Comparison of ENCODE assay signal across 15 cellular contexts in genomic region chr22:48369789-48370507, GRCh38.
DNase-seq lines count a peak whose midpoint lies in the region; ATAC-seq and TF ChIP-seq lines count a peak whose summit lies in the region.
"Had no signal": no experiment of that assay in that cellular context is flagged by ENCODE, and none has a peak within 500 bp of the region (broad histone marks: within the 10 kb centered on the region; RNA-seq: fewer than 3 reads in every experiment).

No MANE protein-coding gene starts in this region.

- H3F3A ChIP-seq in smooth muscle cell (ENCODE audit: low read depth): no peaks in the 10 kb centered on the region

- H3K4me1 ChIP-seq in smooth muscle cell (ENCODE audit: low read depth): peaks cover 11% of the 10 kb centered on the region
- H3K4me1 ChIP-seq: right atrium auricular region had no signal

- no peak overlapping the region for H3K9ac ChIP-seq in smooth muscle cell (ENCODE audit: low read depth)

- no peak overlapping the region for H3K27ac ChIP-seq in smooth muscle cell (ENCODE audit: low read depth)
- H3K27ac ChIP-seq: HL-60, right atrium auricular region had no signal

- H2AFZ ChIP-seq in smooth muscle cell (ENCODE audit: low read depth): no peak overlapping the region

- no peaks in the 10 kb centered on the region for H3K9me3 ChIP-seq in smooth muscle cell (replicated peaks; ENCODE audit: low read depth)
- H3K9me3 ChIP-seq: right atrium auricular region had no signal

- H3K79me2 ChIP-seq in smooth muscle cell (ENCODE audit: low read depth): no peaks in the 10 kb centered on the region

- H3K27me3 ChIP-seq in H7 (ENCODE audit: control insufficient read depth, insufficient read depth, low read length) (no peaks in the 10 kb centered on the region; the same call in 1 of the 2 replicates), smooth muscle cell (ENCODE audit: low read depth) (peaks cover 2% of the 10 kb centered on the region)
- H3K27me3 ChIP-seq: right atrium auricular region had no signal

- peak overlapping the region; percentile 33 for H3K4me2 ChIP-seq in smooth muscle cell

- intact Hi-C loops in left colon (cut with DNase I, micrococcal nuclease): no loop called here

- peak; percentile 77 for DNase-seq in H7
- DNase-seq in NCI-H510A treated with DMSO at 0.1 percent for 48 hours (lab: John Stamatoyannopoulos, UW): peak; percentile 57
- peak in 1 of 2 donors; percentile 32 for DNase-seq in left colon
- no peak for DNase-seq in smooth muscle cell (lab: John Stamatoyannopoulos, UW; ENCODE audit: unreplicated experiment)
- DNase-seq in stimulated activated naive CD8-positive, alpha-beta T cell treated with anti-CD3 and anti-CD28 coated beads, Interleukin-15, Interleukin-2, amounts not matched to agents 100 U/mL and 50 U/mL, for 24 hours: no peak
- no peak for DNase-seq in Kasumi-1 (lab: John Stamatoyannopoulos, UW)
- DNase-seq: activated naive CD4-positive, alpha-beta T cell treated with anti-CD3 and anti-CD28 coated beads, Interleukin-2, amount 10 ng/mL, durations not matched to agents 7 days and 5 days; naive B cell; NCI-H2171; OCI-M1 had no signal

- peak; percentile 99 for ATAC-seq in left colon
- ATAC-seq in stimulated activated naive CD8-positive, alpha-beta T cell treated with anti-CD3 and anti-CD28 coated beads, Interleukin-15, Interleukin-2, amounts not matched to agents 100 U/mL and 50 U/mL, for 24 hours: no peak
- no peak for ATAC-seq in GM19351 (IDR thresholded peaks at IDR 0.05; ENCODE audit: unreplicated experiment)
- ATAC-seq: SK-N-SH treated with all-trans-retinoic acid at 6 μM for 48 hours; stimulated activated memory B cell treated with anti-CD40 and anti-IgM and Interleukin-4, amounts not matched to agents 10 μg/mL and 1 μg/mL and 100 μg/mL, for 72 hours had no signal

- H3K36me3 ChIP-seq in H7 (replicated peaks; ENCODE audit: control insufficient read depth, insufficient read depth, low read length): no peaks in the 10 kb centered on the region
- H3K36me3 ChIP-seq in smooth muscle cell (ENCODE audit: low read depth): no peaks in the 10 kb centered on the region
- H3K36me3 ChIP-seq: right atrium auricular region had no signal

- no peak for TF ChIP-seq CTCF in smooth muscle cell (IDR thresholded peaks at IDR 0.05; ENCODE audit: borderline replicate concordance, insufficient read depth, poor library complexity, severe bottlenecking)

- WGBS in smooth muscle cell (ENCODE audit: low lambda C conversion rate): 26% methylated on average over 16 of the region's 17 CpGs

- H3K4me3 ChIP-seq in H7 (ENCODE audit: insufficient read depth, low read depth, low read length) (no peak overlapping the region), smooth muscle cell (no peak overlapping the region)
- H3K4me3 ChIP-seq: right atrium auricular region had no signal

- no peaks in the 10 kb centered on the region for H4K20me1 ChIP-seq in smooth muscle cell (ENCODE audit: low read depth)

Comparison
In these comparisons a context has a peak if more than half of its experiments do, and no peak if none do; other contexts are left out.
1. DNase-seq: peak in H7 (single experiment) and NCI-H510A treated with DMSO at 0.1 percent for 48 hours (single experiment); none in smooth muscle cell (single experiment), stimulated activated naive CD8-positive, alpha-beta T cell treated with anti-CD3 and anti-CD28 coated beads, Interleukin-15, Interleukin-2, amounts not matched to agents 100 U/mL and 50 U/mL, for 24 hours (single experiment) and Kasumi-1 (0 of 2).